Comparison of ENCODE assay signal across 14 cellular contexts in the genomic region with DNA sequence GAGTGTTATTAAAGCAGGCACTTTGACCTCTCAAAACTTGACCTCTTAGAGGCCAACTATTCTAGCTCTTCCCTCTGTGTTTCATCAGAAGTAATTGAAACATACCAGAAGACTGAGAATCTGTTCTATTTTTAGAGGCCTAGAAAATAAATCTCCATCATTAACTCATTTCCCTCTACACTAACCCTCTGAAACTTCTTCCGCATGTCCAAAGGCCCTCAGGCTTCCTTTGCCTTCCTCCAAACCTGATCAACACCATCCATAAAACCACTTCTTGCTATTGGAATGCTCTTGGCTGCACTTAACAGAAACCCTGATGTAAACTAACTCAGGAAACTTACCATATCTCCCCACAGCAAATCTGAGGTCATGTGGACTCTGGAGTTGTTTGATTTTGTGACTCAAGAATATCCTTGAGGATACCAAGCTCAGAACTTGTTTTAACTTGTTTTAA.
A peak's percentile ranks its signal among the peaks of the same experiment; 100 is the strongest.
DNase-seq lines count a peak whose midpoint lies in the region; ATAC-seq and TF ChIP-seq lines count a peak whose summit lies in the region.
"Had no signal": no experiment of that assay in that cellular context is flagged by ENCODE, and none has a peak within 500 bp of the region (broad histone marks: within the 10 kb centered on the region; RNA-seq: fewer than 3 reads in every experiment).

No MANE protein-coding gene starts in this region.

- peak overlapping the region; percentile 80 for H2AFZ ChIP-seq in mammary epithelial cell (ENCODE audit: low read depth, low read length)

- no peaks in the 10 kb centered on the region for H3K36me3 Mint-ChIP-seq in activated naive CD8-positive, alpha-beta T cell treated with anti-CD3 and anti-CD28 coated beads for 36 hours

- H3K9ac ChIP-seq in mammary epithelial cell (ENCODE audit: insufficient read depth, low read length): no peak overlapping the region

- H3K4me3 Mint-ChIP-seq in activated naive CD8-positive, alpha-beta T cell treated with anti-CD3 and anti-CD28 coated beads for 36 hours: no peak overlapping the region
- H3K4me3 Mint-ChIP-seq: activated T-helper 1 cell treated with anti-CD3 and anti-CD28 coated beads, Interleukin-12 subunit alpha, Interleukin-12 subunit beta, Interleukin-2, Interleukin-4 antibody, amounts not matched to agents 30 ng/mL and 10 ng/mL and 1 ng/mL, durations not matched to agents 14 hours and 24 hours and 36 hours had no signal

- H3K4me3 ChIP-seq in cardiac muscle cell: no peak overlapping the region
- no peak overlapping the region for H3K4me3 ChIP-seq in mammary epithelial cell (replicated peaks in 1 of 3; ENCODE audit: insufficient read depth in 1 of 3, low read depth in 2 of 3, low read length in 3 of 3)
- no peak overlapping the region for H3K4me3 ChIP-seq in aorta (ENCODE audit: low read length in 2 of 2)
- H3K4me3 ChIP-seq: body of pancreas had no signal

- no peaks in the 10 kb centered on the region for H3K9me3 ChIP-seq in cardiac muscle cell (ENCODE audit: low read depth)
- no peaks in the 10 kb centered on the region for H3K9me3 ChIP-seq in mammary epithelial cell (replicated peaks; ENCODE audit: insufficient read depth, low read length)
- H3K9me3 ChIP-seq in aorta (ENCODE audit: control insufficient read depth, low read length): peaks cover 1% of the 10 kb centered on the region

- H3K4me1 ChIP-seq in cardiac muscle cell (ENCODE audit: low read depth) (no peaks in the 10 kb centered on the region), mammary epithelial cell (ENCODE audit: insufficient read depth, low read length) (peaks cover 32% of the 10 kb centered on the region), aorta (ENCODE audit: control insufficient read depth in 1 of 2, insufficient read depth in 2 of 2, low read length in 2 of 2) (peaks cover 2 to 7% of the 10 kb centered on the region in 2 donors)
- H3K4me1 ChIP-seq: body of pancreas had no signal

- peaks cover 5% of the 10 kb centered on the region for H3K4me1 Mint-ChIP-seq in activated naive CD8-positive, alpha-beta T cell treated with anti-CD3 and anti-CD28 coated beads for 36 hours

- dilution Hi-C loops in mammary epithelial cell (cut with HindIII; ENCODE audit: low sequenced_read_pairs): no loop called here

- in situ Hi-C loops in mammary epithelial cell (cut with MboI; ENCODE audit: low sequenced_read_pairs in 2 of 2): no loop called here

- peak; percentile 7 to 10 for DNase-seq in cardiac muscle cell (ENCODE audit: low read depth in 1 of 2, low spot score in 1 of 2)
- DNase-seq in left ventricle myocardium superior: no peak
- peak; percentile 88 for DNase-seq in mammary epithelial cell
- no peak for DNase-seq in left lobe of liver (ENCODE audit: low spot score)
- DNase-seq in aorta: no peak
- DNase-seq in activated naive CD8-positive, alpha-beta T cell treated with anti-CD3 and anti-CD28 coated beads for 36 hours: no peak
- DNase-seq: 8988T, body of pancreas, hippocampal formation, NCI-H524, PC-3 had no signal

- WGBS in mammary epithelial cell (ENCODE audit: low coverage, missing lambda C conversion rate): 15% methylated on average over 1 of the region's 1 CpG
- WGBS in aorta, 2 donors: 33 to 36% methylated on average over 1 of the region's 1 CpG

- intact Hi-C loops in left ventricle myocardium superior (cut with micrococcal nuclease) (no loop called here), mammary epithelial cell (cut with micrococcal nuclease) (loop anchor here (10.0 kb wide), 1 partner anchor 475 kb away; no protein-coding TSS in a partner anchor), aorta (cut with DNase I) (loop anchor here in 1 of 2 donors (10.0 kb wide), 2 partner anchors 115 to 425 kb away; no protein-coding TSS in a partner anchor)

- peak overlapping the region; percentile 32 for H3K27ac ChIP-seq in cardiac muscle cell
- peak overlapping the region; percentile 60 for H3K27ac ChIP-seq in mammary epithelial cell (ENCODE audit: insufficient read depth, low read depth, low read length)
- H3K27ac ChIP-seq in aorta (ENCODE audit: low read depth in 1 of 2, low read length in 2 of 2): peak overlapping the region; percentile 76 to 80
- H3K27ac ChIP-seq: body of pancreas had no signal

- TSS peak; percentile 65 for BruUV-seq in mammary epithelial cell (replicated peaks; lab: Mats Ljungman, UMichigan)

- no peaks in the 10 kb centered on the region for H3K27me3 ChIP-seq in cardiac muscle cell
- H3K27me3 ChIP-seq in mammary epithelial cell (ENCODE audit: insufficient read depth, low read length): no peaks in the 10 kb centered on the region
- H3K27me3 ChIP-seq in aorta (ENCODE audit: control insufficient read depth in 1 of 2, insufficient read depth in 2 of 2, low read length in 1 of 2): no peaks in the 10 kb centered on the region
- H3K27me3 ChIP-seq: body of pancreas had no signal

- H4K20me1 ChIP-seq in mammary epithelial cell (ENCODE audit: insufficient read depth, low read length): no peaks in the 10 kb centered on the region

- no peak overlapping the region for H3K27ac Mint-ChIP-seq in activated naive CD8-positive, alpha-beta T cell treated with anti-CD3 and anti-CD28 coated beads for 36 hours
- H3K27ac Mint-ChIP-seq: activated T-helper 1 cell treated with anti-CD3 and anti-CD28 coated beads, Interleukin-12 subunit alpha, Interleukin-12 subunit beta, Interleukin-2, Interleukin-4 antibody, amounts not matched to agents 30 ng/mL and 10 ng/mL and 1 ng/mL, durations not matched to agents 14 hours and 24 hours and 36 hours had no signal

- TF ChIP-seq CTCF in cardiac muscle cell (IDR thresholded peaks at IDR 0.05; ENCODE audit: low read depth, low read length): no peak
- TF ChIP-seq CTCF in mammary epithelial cell (conservative IDR thresholded peaks at IDR 0.05 in 1 of 2, IDR thresholded peaks at IDR 0.05 in 1 of 2; ENCODE audit: extremely low read depth in 1 of 2, insufficient read depth in 1 of 2, low read depth in 1 of 2, low read length in 2 of 2): no peak

- CTCF ChIA-PET in mammary epithelial cell (lab: Charles Lee; ENCODE audit: low non-redundant PET): interaction anchor here (0.6 to 0.7 kb wide), 2 partner anchors 38 to 112 kb away, joined by 4 read pairs; no protein-coding TSS in a partner anchor

- H3K9me3 Mint-ChIP-seq in activated naive CD8-positive, alpha-beta T cell treated with anti-CD3 and anti-CD28 coated beads for 36 hours: peaks cover 9% of the 10 kb centered on the region

- H3K79me2 ChIP-seq in mammary epithelial cell (ENCODE audit: insufficient read depth, low read length): no peaks in the 10 kb centered on the region

- H3K4me2 ChIP-seq in mammary epithelial cell (ENCODE audit: insufficient read depth, low read depth, low read length): peak overlapping the region; percentile 37

- H3K27me3 Mint-ChIP-seq in activated naive CD8-positive, alpha-beta T cell treated with anti-CD3 and anti-CD28 coated beads for 36 hours: no peaks in the 10 kb centered on the region

- no peak for ATAC-seq in left ventricle myocardium superior
- ATAC-seq in left lobe of liver: peak; percentile 18
- ATAC-seq in aorta (ENCODE audit: low FRiP score): peak; percentile 41
- no peak for ATAC-seq in GM18498 (IDR thresholded peaks at IDR 0.05; ENCODE audit: unreplicated experiment)
- ATAC-seq in HG02642 (IDR thresholded peaks at IDR 0.05; ENCODE audit: poor library complexity, unreplicated experiment): no peak
- ATAC-seq: body of pancreas, PC-3 had no signal

- H3K36me3 ChIP-seq in cardiac muscle cell (no peaks in the 10 kb centered on the region), mammary epithelial cell (ENCODE audit: insufficient read depth, low read length) (no peaks in the 10 kb centered on the region), aorta (ENCODE audit: control insufficient read depth in 1 of 2, insufficient read depth in 2 of 2, low read length in 1 of 2) (no peaks in the 10 kb centered on the region)

Comparison
In these comparisons a context has a peak if more than half of its experiments do, and no peak if none do; other contexts are left out.
1. DNase-seq: peak in cardiac muscle cell (2 of 2) and mammary epithelial cell (single experiment); none in left ventricle myocardium superior (single experiment), left lobe of liver (single experiment), aorta (0 of 2) and activated naive CD8-positive, alpha-beta T cell treated with anti-CD3 and anti-CD28 coated beads for 36 hours (single experiment).
2. ATAC-seq: peak in left lobe of liver (single experiment) and aorta (single experiment); none in left ventricle myocardium superior (single experiment), GM18498 (single experiment) and HG02642 (single experiment).
3. Peak in every context shown above with its lines, with median percentiles within 50 percentile points of each other: H3K27ac ChIP-seq.